Comparison of ENCODE assay signal across 8 cellular contexts in genomic region chr14:60508707-60509437, GRCh38. TPM values are rescaled to one million over a fixed set of nuclear protein-coding genes. Genes with fewer than 3 reads are reported as not detected.
DNase-seq lines count a peak whose midpoint lies in the region; ATAC-seq and TF ChIP-seq lines count a peak whose summit lies in the region.

Gene SIX6 (plus strand): TSS chr14:60509146. CDS start chr14:60509399, 253 bp downstream.

- H3K36me3 ChIP-seq in CD4-positive, alpha-beta memory T cell (ENCODE audit: insufficient read depth, low read length): no peaks in the 10 kb centered on the region
- H3K36me3 ChIP-seq in IMR-90 (ENCODE audit: control insufficient read depth, insufficient read depth, low read length): no peaks in the 10 kb centered on the region

- H4K91ac ChIP-seq in IMR-90 (ENCODE audit: insufficient read depth, low read depth, low read length): no peak within 1 kb of the TSS

- no peak within 1 kb of the TSS for H3K9ac ChIP-seq in IMR-90 (ENCODE audit: low read depth, low read length)

- H4K20me1 ChIP-seq in IMR-90 (ENCODE audit: insufficient read depth, low read length): no peaks in the 10 kb centered on the region

- H2BK15ac ChIP-seq in IMR-90 (ENCODE audit: low read depth, low read length): no peak within 1 kb of the TSS

- POLR2A ChIA-PET in CD4-positive, alpha-beta memory T cell (lab: Charles Lee; ENCODE audit: partially characterized antibody): no interaction called here
- POLR2A ChIA-PET in IMR-90 (lab: Charles Lee; ENCODE audit: unreplicated experiment): no interaction called here

- no peak within 1 kb of the TSS for H4K8ac ChIP-seq in IMR-90 (ENCODE audit: low read depth in 2 of 2, low read length in 2 of 2)

- H3K4ac ChIP-seq in IMR-90 (ENCODE audit: low read depth, low read length): no peak within 1 kb of the TSS

- DNase-seq in CD4-positive, alpha-beta memory T cell: no peak
- peak; percentile 24 for DNase-seq in IMR-90
- peak in 1 of 2 donors; percentile 31 for DNase-seq in activated T-cell treated with anti-CD3 and anti-CD28 coated beads, Interleukin-2, amount 50 U/mL, for 72 hours
- peak; percentile 68 for DNase-seq in myocyte (ENCODE audit: low read depth)
- DNase-seq in UCSD-AML1 (lab: John Stamatoyannopoulos, UW; ENCODE audit: unreplicated experiment): no peak
- no peak for DNase-seq in KBM-7
- DNase-seq in SKM-1 (lab: John Stamatoyannopoulos, UW; ENCODE audit: unreplicated experiment): no peak
- DNase-seq in RKO (ENCODE audit: low spot score): no peak

- no peaks in the 10 kb centered on the region for H3K36me3 Mint-ChIP-seq in CD4-positive, alpha-beta memory T cell
- H3K36me3 Mint-ChIP-seq in activated T-cell treated with anti-CD3 and anti-CD28 coated beads, Interleukin-2, amount 50 U/mL, for 72 hours (ENCODE audit: insufficient read depth in 2 of 2): peaks cover 0 to 2% of the 10 kb centered on the region in 2 donors

- no peak within 1 kb of the TSS for H3K56ac ChIP-seq in IMR-90 (ENCODE audit: extremely low read depth, insufficient read depth, low read length)

- TF ChIP-seq CTCF in IMR-90 (conservative IDR thresholded peaks at IDR 0.05; ENCODE audit: low read depth, low read length): no peak

- H3K4me1 Mint-ChIP-seq in CD4-positive, alpha-beta memory T cell: peaks cover 6 to 31% (median 21%) of the 10 kb centered on the region in 4 donors
- peaks cover 15% of the 10 kb centered on the region for H3K4me1 Mint-ChIP-seq in activated T-cell treated with anti-CD3 and anti-CD28 coated beads, Interleukin-2, amount 50 U/mL, for 72 hours (ENCODE audit: low read depth)

- peak within 1 kb of the TSS; percentile 46 for H2AFZ ChIP-seq in IMR-90 (replicated peaks; ENCODE audit: low read length, poor library complexity)

- H3K4me1 ChIP-seq in CD4-positive, alpha-beta memory T cell (ENCODE audit: insufficient read depth, low read length): peaks cover 10% of the 10 kb centered on the region
- peaks cover 2% of the 10 kb centered on the region; the same call in 1 of the 2 replicates for H3K4me1 ChIP-seq in IMR-90 (ENCODE audit: control insufficient read depth, insufficient read depth, low read length)

- no peak within 1 kb of the TSS for H3K14ac ChIP-seq in IMR-90 (replicated peaks; ENCODE audit: low read depth, low read length)

- H3K27ac Mint-ChIP-seq in CD4-positive, alpha-beta memory T cell: no peak within 1 kb of the TSS
- H3K27ac Mint-ChIP-seq in activated T-cell treated with anti-CD3 and anti-CD28 coated beads, Interleukin-2, amount 50 U/mL, for 72 hours: no peak within 1 kb of the TSS

- no peak within 1 kb of the TSS for H2BK120ac ChIP-seq in IMR-90 (ENCODE audit: low read depth, low read length)

- ATAC-seq in IMR-90 (ENCODE audit: low read depth): peak; percentile 54
- ATAC-seq in activated T-cell treated with anti-CD3 and anti-CD28 coated beads, Interleukin-2, amount 50 U/mL, for 72 hours (replicated peaks in 1 of 2): peak; percentile 29 to 30

- H3K23ac ChIP-seq in IMR-90 (ENCODE audit: low read depth, low read length): no peak within 1 kb of the TSS

- intact Hi-C loops in CD4-positive, alpha-beta memory T cell (cut with micrococcal nuclease): no loop called here
- intact Hi-C loops in IMR-90 (cut with micrococcal nuclease): no loop called here

- H3K9me3 Mint-ChIP-seq in CD4-positive, alpha-beta memory T cell: peaks cover 0 to 14% (median 4%) of the 10 kb centered on the region in 8 donors
- H3K9me3 Mint-ChIP-seq in activated T-cell treated with anti-CD3 and anti-CD28 coated beads, Interleukin-2, amount 50 U/mL, for 72 hours: no peaks in the 10 kb centered on the region

- 1% methylated on average over 30 of the region's 55 CpGs; no CpG with 5 or more reads in 1 of the 2 experiments for WGBS in IMR-90 (ENCODE audit: extremely low coverage in 2 of 2, insufficient read length in 1 of 2), 2 experiments

- H3K9me1 ChIP-seq in IMR-90 (ENCODE audit: insufficient read depth, low read length): no peaks in the 10 kb centered on the region

- TF ChIP-seq RAD21 in IMR-90 (IDR thresholded peaks at IDR 0.05; ENCODE audit: low read length): no peak

- H3K4me3 ChIP-seq in CD4-positive, alpha-beta memory T cell (ENCODE audit: low read length in 2 of 2): no peak within 1 kb of the TSS
- no peak within 1 kb of the TSS for H3K4me3 ChIP-seq in IMR-90 (ENCODE audit: insufficient read depth, low read depth, low read length)

- dilution Hi-C loops in IMR-90 (cut with HindIII; ENCODE audit: low sequenced_read_pairs, unreplicated experiment): no loop called here

- H3K27ac ChIP-seq in CD4-positive, alpha-beta memory T cell (ENCODE audit: low read depth, low read length): no peak within 1 kb of the TSS
- no peak within 1 kb of the TSS for H3K27ac ChIP-seq in IMR-90 (ENCODE audit: insufficient read depth, low read length)

- peaks cover 56% of the 10 kb centered on the region for H3K27me3 ChIP-seq in CD4-positive, alpha-beta memory T cell (ENCODE audit: insufficient read depth, low read length)
- peaks cover 89% of the 10 kb centered on the region for H3K27me3 ChIP-seq in IMR-90 (ENCODE audit: control insufficient read depth, insufficient read depth, low read length)

- H2BK20ac ChIP-seq in IMR-90 (ENCODE audit: low read depth, low read length): no peak within 1 kb of the TSS

- peaks cover 52 to 59% of the 10 kb centered on the region in 2 donors for H3K27me3 Mint-ChIP-seq in CD4-positive, alpha-beta memory T cell
- peaks cover 86% of the 10 kb centered on the region for H3K27me3 Mint-ChIP-seq in activated T-cell treated with anti-CD3 and anti-CD28 coated beads, Interleukin-2, amount 50 U/mL, for 72 hours (ENCODE audit: low read depth)

- in situ Hi-C loops in IMR-90 (cut with MboI; ENCODE audit: low sequenced_read_pairs) (no loop called here), KBM-7 (cut with MboI; ENCODE audit: low pct_unique_long_range_greater_than_20kb, low sequenced_read_pairs) (no loop called here)

- no peak within 1 kb of the TSS; the same call in 1 of the 2 replicates for H3K4me2 ChIP-seq in IMR-90 (ENCODE audit: low read depth, low read length)

- H3K9me3 ChIP-seq in CD4-positive, alpha-beta memory T cell (ENCODE audit: control insufficient read depth in 1 of 2, low read length in 2 of 2): no peaks in the 10 kb centered on the region
- H3K9me3 ChIP-seq in IMR-90 (ENCODE audit: control insufficient read depth, insufficient read depth, low read length): peaks cover 17% of the 10 kb centered on the region

- no peak for TF ChIP-seq POLR2A in IMR-90 (IDR thresholded peaks at IDR 0.05; ENCODE audit: low read depth, low read length)

- CTCF ChIA-PET in CD4-positive, alpha-beta memory T cell (lab: Charles Lee; ENCODE audit: partially characterized antibody): no interaction called here
- CTCF ChIA-PET in IMR-90 (lab: Yijun Ruan, JAX): no interaction called here

- no TSS peak for BruUV-seq in IMR-90 (replicated peaks; lab: Mats Ljungman, UMichigan)

- no peak within 1 kb of the TSS for H3K18ac ChIP-seq in IMR-90 (ENCODE audit: low read depth, low read length)

- H3K79me1 ChIP-seq in IMR-90 (ENCODE audit: low read depth in 1 of 2, low read length in 2 of 2): no peaks in the 10 kb centered on the region

- peak within 1 kb of the TSS in 7 of 8 donors; percentile 7 to 60 (median 39) for H3K4me3 Mint-ChIP-seq in CD4-positive, alpha-beta memory T cell
- peak within 1 kb of the TSS; percentile 36 to 62 for H3K4me3 Mint-ChIP-seq in activated T-cell treated with anti-CD3 and anti-CD28 coated beads, Interleukin-2, amount 50 U/mL, for 72 hours

- H2AK5ac ChIP-seq in IMR-90 (ENCODE audit: low read depth, low read length): no peak within 1 kb of the TSS

- H2BK5ac ChIP-seq in IMR-90 (ENCODE audit: low read depth, low read length, poor library complexity, severe bottlenecking): no peak within 1 kb of the TSS

- H2AK9ac ChIP-seq in IMR-90 (replicated peaks; ENCODE audit: low read depth, low read length, poor library complexity): no peak within 1 kb of the TSS

- H4K5ac ChIP-seq in IMR-90 (ENCODE audit: low read depth, low read length): no peak within 1 kb of the TSS

TF ChIP-seq in IMR-90, 13 proteins besides CTCF, POLR2A, EP300 and RAD21:
- no peak for TF ChIP-seq MAFK (IDR thresholded peaks at IDR 0.05; ENCODE audit: low read depth, low read length)
- no peak for TF ChIP-seq CEBPB (IDR thresholded peaks at IDR 0.05; ENCODE audit: low read depth, low read length)
- no peak for TF ChIP-seq FOS (IDR thresholded peaks at IDR 0.05; ENCODE audit: low read depth, low read length)
- TF ChIP-seq MAZ (IDR thresholded peaks at IDR 0.05; ENCODE audit: borderline replicate concordance, low read depth, low read length): no peak
- TF ChIP-seq BHLHE40 (IDR thresholded peaks at IDR 0.05; ENCODE audit: low read depth, low read length): no peak
- no peak for TF ChIP-seq RFX5 (IDR thresholded peaks at IDR 0.05; ENCODE audit: low read depth, low read length)
- TF ChIP-seq ELK1 (IDR thresholded peaks at IDR 0.05; ENCODE audit: borderline replicate concordance, low read depth, low read length): no peak
- TF ChIP-seq NFE2L2 (IDR thresholded peaks at IDR 0.05; ENCODE audit: low read depth, low read length): no peak
TF ChIP-seq in IMR-90: peak in this region for 0.

RNA-seq across cellular contexts. Expression of gene SIX6, which starts in this region (rescaled TPM):
- not detected for total RNA-seq in CD4-positive, alpha-beta memory T cell
- not detected for polyA plus RNA-seq in CD4-positive, alpha-beta memory T cell
- total RNA-seq in IMR-90 (2012; rRNA removed): not detected in 2 replicates
- not detected in 2 replicates for polyA plus RNA-seq in IMR-90 (2012; rRNA removed)
- polyA plus RNA-seq in IMR-90 (2012; cell fraction: cytosol; rRNA removed): not detected in 2 replicates
- not detected in 2 replicates for polyA plus RNA-seq in IMR-90 (2012; cell fraction: nucleus; rRNA removed; ENCODE audit: low replicate concordance)
- total RNA-seq in activated T-cell treated with anti-CD3 and anti-CD28 coated beads, Interleukin-2, amount 50 U/mL, for 72 hours: not detected
- total RNA-seq in myocyte: 0.08 TPM in 1 of 2 replicates, not detected in the other
- 0.08 TPM for polyA plus RNA-seq in myocyte (2012)

Comparison
In these comparisons a context has a peak if more than half of its experiments do, and no peak if none do; other contexts are left out.
1. Peak in DNase-seq and ATAC-seq in IMR-90; RNA of the gene not detected or under 1 TPM.
2. Peak in ATAC-seq in activated T-cell treated with anti-CD3 and anti-CD28 coated beads, Interleukin-2, amount 50 U/mL, for 72 hours; RNA of the gene not detected or under 1 TPM.
3. Peak in DNase-seq in myocyte; RNA of the gene not detected or under 1 TPM.